ENCODE assay signal across 8 cellular contexts in genomic region chr3:195271116-195271858, GRCh38. TPM values are rescaled to one million over a fixed set of nuclear protein-coding genes. Genes with fewer than 3 reads are reported as not detected.
DNase-seq lines count a peak whose midpoint lies in the region; ATAC-seq and TF ChIP-seq lines count a peak whose summit lies in the region.

XXYLT1 (minus strand) TSS chr3:195271159; CDS start chr3:195271058, 101 bp downstream.

- no peaks in the 10 kb centered on the region for H3K27me3 ChIP-seq in liver (ENCODE audit: control insufficient read depth in 4 of 4, insufficient read depth in 4 of 4, low read length in 3 of 4)

- H3K27ac ChIP-seq in liver (ENCODE audit: low read depth in 1 of 2, low read length in 2 of 2) = peak within 1 kb of the TSS; percentile 84 to 86

- peaks cover 3 to 26% (median 20%) of the 10 kb centered on the region in 4 donors for H3K4me1 ChIP-seq in liver (ENCODE audit: control insufficient read depth in 4 of 4, insufficient read depth in 4 of 4, low read length in 3 of 4)

- peak within 1 kb of the TSS; percentile 84 to 96 (median 93) for H3K4me3 ChIP-seq in liver (ENCODE audit: low read depth in 1 of 3, low read length in 3 of 3)

- peak; percentile 90 for TF ChIP-seq CTCF in liver (IDR thresholded peaks at IDR 0.05; ENCODE audit: low read depth, low read length, missing input control)

- no peaks in the 10 kb centered on the region for H3K9me3 ChIP-seq in liver (ENCODE audit: control insufficient read depth in 4 of 4, low read length in 3 of 4)

- WGBS in liver = under 1% methylated on average over 62 of the region's 62 CpGs

- peak; percentile 94 for TF ChIP-seq RAD21 in liver (IDR thresholded peaks at IDR 0.05)

- DNase-seq in CD1c-positive myeloid dendritic cell (ENCODE audit: extremely low spot score) = peak; percentile 91
- peak; percentile 89 for DNase-seq in NCI-H526 treated with DMSO at 0.1 percent for 48 hours (lab: John Stamatoyannopoulos, UW)
- DNase-seq in activated CD4-positive, alpha-beta T cell treated with anti-CD3 and anti-CD28 coated beads, Interleukin-2, amount 50 U/mL, for 24 hours (ENCODE audit: low read depth in 1 of 2, low spot score in 1 of 2) = peak; percentile 82 to 84
- DNase-seq in dermis blood vessel endothelial cell = peak; percentile 94
- peak; percentile 92 for DNase-seq in stimulated activated CD4-positive, alpha-beta T cell treated with anti-CD3 and anti-CD28 coated beads, Interleukin-4, amount 100 ng/mL, for 1 hour

- no peaks in the 10 kb centered on the region for H3K36me3 ChIP-seq in liver (ENCODE audit: control insufficient read depth in 4 of 4, insufficient read depth in 3 of 4, low read depth in 1 of 4, low read length in 3 of 4)

- peak within 1 kb of the TSS; percentile 50 to 76 for H3K9ac ChIP-seq in liver (ENCODE audit: low read depth in 1 of 2, low read length in 2 of 2)

- ATAC-seq in GM19395 (IDR thresholded peaks at IDR 0.05; ENCODE audit: unreplicated experiment) (peak; percentile 83), HG03521 (IDR thresholded peaks at IDR 0.05; ENCODE audit: unreplicated experiment) (peak; percentile 70)

TF ChIP-seq in liver, 16 proteins besides CTCF, POLR2A, EP300 and RAD21:
- TF ChIP-seq MAX (IDR thresholded peaks at IDR 0.05) = peak; percentile 43
- TF ChIP-seq YY1 (IDR thresholded peaks at IDR 0.05) = peak; percentile 28
- TF ChIP-seq GABPA (IDR thresholded peaks at IDR 0.05 in 1 of 2, conservative IDR thresholded peaks at IDR 0.05 in 1 of 2) = peak in 1 of 2 donors; percentile 42
- peak; percentile 9 for TF ChIP-seq SP1 (IDR thresholded peaks at IDR 0.05)
- no peak for TF ChIP-seq NR2F2 (IDR thresholded peaks at IDR 0.05)
- TF ChIP-seq EGR1 (IDR thresholded peaks at IDR 0.05; ENCODE audit: low read depth in 2 of 2) = peak in 1 of 2 donors; percentile 15

RNA-seq across cellular contexts. Expression of gene XXYLT1, which starts in this region (rescaled TPM):
- 35.7 and 50.7 TPM in 2 replicates for total RNA-seq in dermis blood vessel endothelial cell
- total RNA-seq in liver = 1 to 10 TPM; 3.7 to 7.6 TPM
- 1 to 10 TPM in 1 of 2 donors, under 1 TPM in 1; 0.93 to 1.9 TPM for polyA plus RNA-seq in liver

Comparison
In these comparisons a context has a peak if more than half of its experiments do, and no peak if none do; other contexts are left out.
1. Peak in every context shown above with its lines: DNase-seq, ATAC-seq, H3K4me3 ChIP-seq and H3K27ac ChIP-seq.